ENCODE assay signal across 8 cellular contexts in genomic region chr9:19378647-19379046, GRCh38. TPM values are rescaled to one million over a fixed set of nuclear protein-coding genes. Genes with fewer than 3 reads are reported as not detected.
DNase-seq lines count a peak whose midpoint lies in the region; ATAC-seq lines count a peak whose summit lies in the region.

No MANE protein-coding gene starts in this region.

- POLR2A ChIA-PET in activated CD4-positive, alpha-beta memory T cell treated with anti-CD3 and anti-CD28 coated beads, Interleukin-2, amount 10 ng/mL, durations not matched to agents 7 days and 5 days (lab: Charles Lee): interaction anchor here (1.2 to 2.3 kb wide), 11 partner anchors 9 to 329 kb away, joined by 3 to 27 read pairs (median 7); partner anchors contain the start of genes ACER2 and RRAGA

- no peaks in the 10 kb centered on the region for H3K4me1 ChIP-seq in iPS DF 6.9 (ENCODE audit: control insufficient read depth, insufficient read depth, low read length)

- H3K36me3 Mint-ChIP-seq in activated CD4-positive, alpha-beta memory T cell treated with anti-CD3 and anti-CD28 coated beads, Interleukin-2, amount 10 ng/mL, durations not matched to agents 7 days and 5 days (ENCODE audit: low read depth): peaks cover 68% of the 10 kb centered on the region

- peaks cover 52% of the 10 kb centered on the region for H3K4me1 Mint-ChIP-seq in activated CD4-positive, alpha-beta memory T cell treated with anti-CD3 and anti-CD28 coated beads, Interleukin-2, amount 10 ng/mL, durations not matched to agents 7 days and 5 days
- H3K4me1 Mint-ChIP-seq in stimulated activated naive CD8-positive, alpha-beta T cell treated with anti-CD3 and anti-CD28 coated beads, Interleukin-15, amount 100 ng/mL, for 72 hours: peaks cover 52% of the 10 kb centered on the region

- peaks cover 37% of the 10 kb centered on the region for H3K36me3 ChIP-seq in iPS DF 6.9 (ENCODE audit: control insufficient read depth, insufficient read depth, low read length)

- peak overlapping the region; percentile 89 for H3K27ac Mint-ChIP-seq in activated CD4-positive, alpha-beta memory T cell treated with anti-CD3 and anti-CD28 coated beads, Interleukin-2, amount 10 ng/mL, durations not matched to agents 7 days and 5 days
- peak overlapping the region; percentile 100 for H3K27ac Mint-ChIP-seq in stimulated activated naive CD8-positive, alpha-beta T cell treated with anti-CD3 and anti-CD28 coated beads, Interleukin-15, amount 100 ng/mL, for 72 hours

- no peaks in the 10 kb centered on the region for H3K27me3 Mint-ChIP-seq in activated CD4-positive, alpha-beta memory T cell treated with anti-CD3 and anti-CD28 coated beads, Interleukin-2, amount 10 ng/mL, durations not matched to agents 7 days and 5 days
- no peaks in the 10 kb centered on the region for H3K27me3 Mint-ChIP-seq in stimulated activated naive CD8-positive, alpha-beta T cell treated with anti-CD3 and anti-CD28 coated beads, Interleukin-15, amount 100 ng/mL, for 72 hours

- H3K27ac ChIP-seq in iPS DF 6.9 (ENCODE audit: low read length): no peak overlapping the region

- H3K9me3 Mint-ChIP-seq in activated CD4-positive, alpha-beta memory T cell treated with anti-CD3 and anti-CD28 coated beads, Interleukin-2, amount 10 ng/mL, durations not matched to agents 7 days and 5 days: no peaks in the 10 kb centered on the region
- H3K9me3 Mint-ChIP-seq in stimulated activated naive CD8-positive, alpha-beta T cell treated with anti-CD3 and anti-CD28 coated beads, Interleukin-15, amount 100 ng/mL, for 72 hours: no peaks in the 10 kb centered on the region

- H3K27me3 ChIP-seq in iPS DF 6.9 (ENCODE audit: control insufficient read depth, insufficient read depth, low read length): no peaks in the 10 kb centered on the region

- CTCF ChIA-PET in activated CD4-positive, alpha-beta memory T cell treated with anti-CD3 and anti-CD28 coated beads, Interleukin-2, amount 10 ng/mL, durations not matched to agents 7 days and 5 days (lab: Charles Lee): no interaction called here

- peak overlapping the region; percentile 91 for H3K4me3 Mint-ChIP-seq in activated CD4-positive, alpha-beta memory T cell treated with anti-CD3 and anti-CD28 coated beads, Interleukin-2, amount 10 ng/mL, durations not matched to agents 7 days and 5 days
- H3K4me3 Mint-ChIP-seq in stimulated activated naive CD8-positive, alpha-beta T cell treated with anti-CD3 and anti-CD28 coated beads, Interleukin-15, amount 100 ng/mL, for 72 hours: peak overlapping the region; percentile 97

- peak; percentile 63 for DNase-seq in activated CD8-positive, alpha-beta memory T cell treated with anti-CD3 and anti-CD28 coated beads, Interleukin-2, amount 50 U/mL, for 48 hours
- DNase-seq in activated CD8-positive, alpha-beta memory T cell treated with anti-CD3 and anti-CD28 coated beads for 24 hours: no peak
- DNase-seq in activated CD4-positive, alpha-beta memory T cell treated with anti-CD3 and anti-CD28 coated beads, Interleukin-2, amount 10 ng/mL, durations not matched to agents 7 days and 5 days: no peak
- DNase-seq in iPS DF 6.9 (ENCODE audit: low read depth, low spot score) (no peak), ACHN (no peak), SKM-1 treated with dmso at 0.1 percent for 144 hours (lab: John Stamatoyannopoulos, UW; ENCODE audit: unreplicated experiment) (no peak)
- no peak for DNase-seq in stimulated activated naive CD8-positive, alpha-beta T cell treated with anti-CD3 and anti-CD28 coated beads, Interleukin-15, amount 100 ng/mL, for 72 hours

- peak overlapping the region; percentile 69; the same call in 1 of the 2 replicates for H3K4me3 ChIP-seq in iPS DF 6.9 (ENCODE audit: low read length)

- ATAC-seq in stimulated activated naive CD8-positive, alpha-beta T cell treated with anti-CD3 and anti-CD28 coated beads, Interleukin-15, amount 100 ng/mL, for 72 hours: no peak
- no peak for ATAC-seq in GM19397 (IDR thresholded peaks at IDR 0.05; ENCODE audit: unreplicated experiment)

- H3K9me3 ChIP-seq in iPS DF 6.9 (ENCODE audit: control insufficient read depth, insufficient read depth, low read length): no peaks in the 10 kb centered on the region

- in situ Hi-C loops in ACHN (cut with HindIII; ENCODE audit: low pct_ligation_motif_present, low pct_unique_long_range_greater_than_20kb, low sequenced_read_pairs): no loop called here

- WGBS in iPS DF 6.9 (ENCODE audit: insufficient coverage, insufficient read length): no CpG with 5 or more reads among the region's 7 CpGs

RNA-seq across cellular contexts. Expression of gene RPS6, which starts 1.4 kb away (rescaled TPM):
- 1,000 to 10,000 TPM; 2,001 to 2,049 TPM for total RNA-seq in activated CD4-positive, alpha-beta memory T cell treated with anti-CD3 and anti-CD28 coated beads, Interleukin-2, amount 10 ng/mL, durations not matched to agents 7 days and 5 days

RNA-seq across cellular contexts. Expression of gene ACER2, which starts 30.2 kb away (rescaled TPM):
- total RNA-seq in activated CD4-positive, alpha-beta memory T cell treated with anti-CD3 and anti-CD28 coated beads, Interleukin-2, amount 10 ng/mL, durations not matched to agents 7 days and 5 days: 1 to 10 TPM; 3.2 to 3.3 TPM
